ENCODE assay signal across 14 cellular contexts in the genomic region with DNA sequence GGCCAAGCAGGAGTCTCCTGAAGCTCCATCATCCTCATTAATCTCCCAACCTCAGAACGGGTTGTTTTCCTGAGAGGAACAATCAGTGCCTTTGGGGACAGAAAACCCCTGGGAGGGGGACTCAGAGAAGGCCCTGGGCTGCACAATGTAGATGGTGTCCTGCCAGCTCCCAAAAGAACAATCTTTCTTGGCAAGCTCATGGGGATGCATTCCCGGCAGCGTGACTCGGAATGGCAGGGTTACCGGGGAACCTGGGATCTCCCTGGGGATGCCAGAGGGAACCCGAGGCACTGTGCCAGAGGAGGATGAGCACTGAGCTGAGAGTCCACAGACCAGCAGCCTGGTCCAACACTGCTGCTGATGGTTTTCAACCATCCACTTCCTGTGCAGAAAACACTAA.
DNase-seq lines count a peak whose midpoint lies in the region; ATAC-seq and TF ChIP-seq lines count a peak whose summit lies in the region.
"Had no signal": no experiment of that assay in that cellular context is flagged by ENCODE, and none has a peak within 500 bp of the region (broad histone marks: within the 10 kb centered on the region; RNA-seq: fewer than 3 reads in every experiment).

No MANE protein-coding gene starts in this region.

- H3K9me3 ChIP-seq in left ventricle myocardium inferior (replicated peaks) = no peaks in the 10 kb centered on the region
- H3K9me3 ChIP-seq: BLaER1 treated with 17β-estradiol and CSF1 and Interleukin-3, amounts not matched to agents 10 nM and 100 nM; HAP-1 had no signal

- no peak for TF ChIP-seq CTCF in left ventricle myocardium inferior (IDR thresholded peaks at IDR 0.05; ENCODE audit: borderline replicate concordance)

- intact Hi-C loops in Right ventricle myocardium superior (cut with DNase I) = no loop called here
- intact Hi-C loops in left ventricle myocardium inferior (cut with micrococcal nuclease) = no loop called here
- intact Hi-C loops in posterior vena cava (cut with DNase I) = no loop called here

- DNase-seq in Right ventricle myocardium superior (no peak), left ventricle myocardium inferior (no peak), astrocyte of the hippocampus (ENCODE audit: low read depth, low spot score) (peak; percentile 20), medulla oblongata (ENCODE audit: extremely low spot score) (peak; percentile 33), posterior vena cava (ENCODE audit: low spot score) (peak; percentile 58), epidermal melanocyte (ENCODE audit: insufficient read length, low spot score) (no peak), DMS153 (lab: John Stamatoyannopoulos, UW) (no peak)
- DNase-seq: Calu3; CD8-positive, alpha-beta T cell; DMS53; DND-41; EL had no signal

- peaks cover 16% of the 10 kb centered on the region for H3K4me1 ChIP-seq in left ventricle myocardium inferior
- H3K4me1 ChIP-seq: BLaER1 treated with 17β-estradiol and CSF1 and Interleukin-3, amounts not matched to agents 10 nM and 100 nM; HAP-1 had no signal

- peak; percentile 39 for ATAC-seq in Right ventricle myocardium superior (ENCODE audit: poor library complexity)
- ATAC-seq: CD8-positive, alpha-beta T cell had no signal

- H3K36me3 ChIP-seq in left ventricle myocardium inferior = no peaks in the 10 kb centered on the region
- H3K36me3 ChIP-seq: BLaER1 treated with 17β-estradiol and CSF1 and Interleukin-3, amounts not matched to agents 10 nM and 100 nM; HAP-1 had no signal

- H3K27ac ChIP-seq in left ventricle myocardium inferior (replicated peaks) = no peak overlapping the region
- H3K27ac ChIP-seq: BLaER1 treated with 17β-estradiol and CSF1 and Interleukin-3, amounts not matched to agents 10 nM and 100 nM had no signal

- peaks cover 46% of the 10 kb centered on the region for H3K27me3 ChIP-seq in left ventricle myocardium inferior (ENCODE audit: low read depth)
- H3K27me3 ChIP-seq: BLaER1 treated with 17β-estradiol and CSF1 and Interleukin-3, amounts not matched to agents 10 nM and 100 nM had no signal

- no peak overlapping the region for H3K4me3 ChIP-seq in left ventricle myocardium inferior
- H3K4me3 ChIP-seq: BLaER1 treated with 17β-estradiol and CSF1 and Interleukin-3, amounts not matched to agents 10 nM and 100 nM; HAP-1 had no signal

Comparison
In these comparisons a context has a peak if more than half of its experiments do, and no peak if none do; other contexts are left out.
1. DNase-seq: peak in astrocyte of the hippocampus (single experiment), medulla oblongata (single experiment) and posterior vena cava (single experiment); none in Right ventricle myocardium superior (single experiment), left ventricle myocardium inferior (single experiment), epidermal melanocyte (single experiment) and DMS153 (single experiment).